Comparison of ENCODE assay signal across 8 cellular contexts in the genomic region with DNA sequence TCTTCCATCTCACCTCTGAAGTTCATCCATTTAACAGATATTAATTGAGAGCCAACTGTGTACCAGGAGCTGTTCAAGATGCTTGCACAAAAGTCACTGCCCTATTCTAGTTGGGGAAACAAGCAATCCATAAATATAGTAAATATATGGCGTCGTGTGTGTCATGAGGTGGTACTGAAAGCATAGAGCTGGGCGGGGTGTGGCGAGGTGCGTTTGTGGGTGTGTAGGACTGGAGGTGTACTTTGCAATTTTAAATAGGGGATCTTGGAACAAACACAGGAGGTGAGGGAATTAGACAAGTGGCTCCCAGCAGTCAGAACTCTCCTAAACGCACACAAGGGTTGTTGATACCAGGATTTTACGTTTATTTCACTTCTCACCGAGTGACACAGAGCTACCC. TPM values are rescaled to one million over a fixed set of nuclear protein-coding genes. Genes with fewer than 3 reads are reported as not detected.
DNase-seq lines count a peak whose midpoint lies in the region; FAIRE-seq and TF ChIP-seq lines count a peak whose summit lies in the region.

No MANE protein-coding gene starts in this region.

- peaks cover 12% of the 10 kb centered on the region for H3K36me3 Mint-ChIP-seq in T-helper 2 cell treated with Interferon-gamma antibody and Interleukin-4, amounts not matched to agents 5 μg/mL and 100 μg/mL, for 36 hours (ENCODE audit: low read depth)
- peaks cover 18% of the 10 kb centered on the region for H3K36me3 Mint-ChIP-seq in activated naive CD8-positive, alpha-beta T cell

- no peaks in the 10 kb centered on the region for H3K9me3 ChIP-seq in kidney (ENCODE audit: control insufficient read depth in 1 of 2, low read length in 2 of 2)

- H3K27ac Mint-ChIP-seq in T-helper 2 cell treated with Interferon-gamma antibody and Interleukin-4, amounts not matched to agents 5 μg/mL and 100 μg/mL, for 36 hours, result no peak overlapping the region
- peak overlapping the region; percentile 90 for H3K27ac Mint-ChIP-seq in activated naive CD8-positive, alpha-beta T cell

- H3K27me3 Mint-ChIP-seq in T-helper 2 cell treated with Interferon-gamma antibody and Interleukin-4, amounts not matched to agents 5 μg/mL and 100 μg/mL, for 36 hours (ENCODE audit: low read depth), result no peaks in the 10 kb centered on the region
- H3K27me3 Mint-ChIP-seq in activated naive CD8-positive, alpha-beta T cell, result no peaks in the 10 kb centered on the region

- H3K4me3 Mint-ChIP-seq in T-helper 2 cell treated with Interferon-gamma antibody and Interleukin-4, amounts not matched to agents 5 μg/mL and 100 μg/mL, for 36 hours, result peak overlapping the region; percentile 75
- H3K4me3 Mint-ChIP-seq in activated naive CD8-positive, alpha-beta T cell, result peak overlapping the region; percentile 87

- TF ChIP-seq CTCF in kidney (IDR thresholded peaks at IDR 0.05; ENCODE audit: borderline replicate concordance, extremely low read depth, insufficient read depth), result no peak

- intact Hi-C loops in kidney (cut with DNase I), result no loop called here

- peaks cover 37% of the 10 kb centered on the region for H3K9me3 Mint-ChIP-seq in T-helper 2 cell treated with Interferon-gamma antibody and Interleukin-4, amounts not matched to agents 5 μg/mL and 100 μg/mL, for 36 hours
- H3K9me3 Mint-ChIP-seq in activated naive CD8-positive, alpha-beta T cell (ENCODE audit: low read depth), result peaks cover 7% of the 10 kb centered on the region

- no peak overlapping the region for H3K9ac ChIP-seq in kidney (ENCODE audit: low read length in 2 of 2)

- H3K4me1 Mint-ChIP-seq in T-helper 2 cell treated with Interferon-gamma antibody and Interleukin-4, amounts not matched to agents 5 μg/mL and 100 μg/mL, for 36 hours (ENCODE audit: low read depth), result peaks cover 22% of the 10 kb centered on the region
- H3K4me1 Mint-ChIP-seq in activated naive CD8-positive, alpha-beta T cell (ENCODE audit: low read depth), result peaks cover 53% of the 10 kb centered on the region

- no peaks in the 10 kb centered on the region for H3K36me3 ChIP-seq in kidney (ENCODE audit: control insufficient read depth in 1 of 2, insufficient read depth in 2 of 2, low read length in 2 of 2)

- H3K4me1 ChIP-seq in kidney (ENCODE audit: control insufficient read depth in 1 of 2, insufficient read depth in 1 of 2, low read depth in 1 of 2, low read length in 2 of 2), result no peaks in the 10 kb centered on the region

- FAIRE-seq in kidney (lab: Jason Lieb, UNC), result no peak

- no peak for DNase-seq in T-helper 2 cell treated with Interferon-gamma antibody and Interleukin-4, amounts not matched to agents 5 μg/mL and 100 μg/mL, for 36 hours (ENCODE audit: low spot score)
- no peak for DNase-seq in T-helper 2 cell
- DNase-seq in kidney, result no peak
- DNase-seq in superior temporal gyrus (ENCODE audit: extremely low spot score), result peak; percentile 12
- no peak for DNase-seq in pons (ENCODE audit: low spot score)
- DNase-seq in ecto neural progenitor cell (ENCODE audit: low spot score), result no peak
- no peak for DNase-seq in NCI-H446 (lab: John Stamatoyannopoulos, UW)

- H3K4me3 ChIP-seq in kidney (ENCODE audit: low read length in 2 of 2), result peak overlapping the region; percentile 59 to 72

- H3K27ac ChIP-seq in kidney (ENCODE audit: low read depth in 2 of 2, low read length in 2 of 2), result no peak overlapping the region

RNA-seq across cellular contexts. Expression of gene ZNF239, which starts 0.5 kb away (rescaled TPM):
- 4.7 TPM for total RNA-seq in kidney
- polyA plus RNA-seq in kidney (ENCODE audit: insufficient read depth, low read depth, low replicate concordance), result 4.5 TPM

RNA-seq across cellular contexts. Expression of gene ZNF485, which starts 31.3 kb away (rescaled TPM):
- 4.9 TPM for total RNA-seq in kidney
- polyA plus RNA-seq in kidney (ENCODE audit: insufficient read depth, low read depth, low replicate concordance), result 1.8 TPM
